8 cellular contexts compared by ENCODE assay signal in the genomic region with DNA sequence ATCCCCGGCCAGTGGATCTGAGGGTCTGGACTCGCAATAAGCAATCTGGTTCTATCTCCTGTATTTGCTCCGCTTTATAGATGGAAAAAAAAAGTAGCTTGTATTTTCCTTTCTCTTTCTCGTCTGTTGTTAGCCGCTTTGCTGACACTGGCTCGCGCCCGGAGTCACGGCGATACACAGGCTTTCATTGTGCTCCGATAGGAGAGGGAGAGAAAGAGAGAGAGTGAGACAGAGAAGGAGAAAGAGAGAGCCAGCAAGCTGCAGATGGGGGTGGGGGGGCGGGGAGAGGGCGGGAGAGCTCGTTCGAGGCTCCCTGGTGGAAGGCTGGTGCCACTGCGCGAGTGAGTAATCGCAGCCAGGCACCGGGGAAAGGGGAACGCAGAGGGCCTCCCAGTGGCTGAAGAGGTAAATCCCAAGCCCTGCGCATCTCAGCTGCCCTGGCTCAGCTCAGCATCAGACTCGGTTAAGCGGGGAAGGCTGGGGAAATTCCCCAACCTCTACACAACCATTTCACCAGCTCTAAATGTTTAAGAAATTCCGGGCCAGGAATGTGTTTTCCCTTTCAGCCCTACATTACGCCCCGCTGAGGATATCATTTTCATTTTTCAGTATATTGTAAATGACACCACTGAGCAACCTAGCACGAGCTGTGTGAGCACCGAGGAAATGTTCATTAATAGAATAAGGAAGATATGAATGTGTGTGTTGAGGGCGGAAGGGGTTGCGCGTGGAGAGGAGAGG. TPM values are rescaled to one million over a fixed set of nuclear protein-coding genes. Genes with fewer than 3 reads are reported as not detected.
A peak's percentile ranks its signal among the peaks of the same experiment; 100 is the strongest.
DNase-seq lines count a peak whose midpoint lies in the region; ATAC-seq lines count a peak whose summit lies in the region.

Gene MAML2, minus strand, starts transcription at position 225 of the 741 bp plus-strand sequence. CDS start 1,300 bp downstream, outside the sequence.

- peaks cover 1% of the 10 kb centered on the region for H3K79me1 ChIP-seq in mesenchymal stem cell (replicated peaks; ENCODE audit: low read length, poor library complexity, severe bottlenecking)

- H3K36me3 Mint-ChIP-seq in CD8-positive, alpha-beta memory T cell, result peaks cover 0 to 23% (median 0%) of the 10 kb centered on the region in 3 donors
- peaks cover 6% of the 10 kb centered on the region for H3K36me3 Mint-ChIP-seq in effector memory CD8-positive, alpha-beta T cell (ENCODE audit: insufficient read depth)

- no peaks in the 10 kb centered on the region for H3K36me3 ChIP-seq in CD8-positive, alpha-beta memory T cell (ENCODE audit: insufficient read depth, low read length)
- H3K36me3 ChIP-seq in mesenchymal stem cell (ENCODE audit: control insufficient read depth in 1 of 2, insufficient read depth in 2 of 2, low read depth in 1 of 2, low read length in 2 of 2), result no peaks in the 10 kb centered on the region

- H3K9ac ChIP-seq in mesenchymal stem cell (ENCODE audit: low read length), result peak within 1 kb of the TSS; percentile 99

- H4K8ac ChIP-seq in mesenchymal stem cell (ENCODE audit: low read length), result peak within 1 kb of the TSS; percentile 75

- H2BK12ac ChIP-seq in mesenchymal stem cell (ENCODE audit: low read length in 2 of 2), result peak within 1 kb of the TSS; percentile 73 to 98

- H3K4me1 Mint-ChIP-seq in CD8-positive, alpha-beta memory T cell, result peaks cover 39 to 44% (median 40%) of the 10 kb centered on the region in 3 donors
- H3K4me1 Mint-ChIP-seq in effector memory CD8-positive, alpha-beta T cell (ENCODE audit: low read depth in 2 of 2), result peaks cover 36 to 45% of the 10 kb centered on the region in 2 donors

- no peak within 1 kb of the TSS for H2AFZ ChIP-seq in mesenchymal stem cell (ENCODE audit: low read depth, low read length)

- peak within 1 kb of the TSS; percentile 99 for H3K4me3 ChIP-seq in CD8-positive, alpha-beta memory T cell (ENCODE audit: low read length)
- H3K4me3 ChIP-seq in mesenchymal stem cell (ENCODE audit: insufficient read depth in 1 of 2, low read depth in 1 of 2, low read length in 2 of 2), result peak within 1 kb of the TSS; percentile 65 to 95

- peak within 1 kb of the TSS; percentile 47 for H2BK5ac ChIP-seq in mesenchymal stem cell (ENCODE audit: low read depth, low read length, poor library complexity, severe bottlenecking)

- H2BK15ac ChIP-seq in mesenchymal stem cell (ENCODE audit: low read depth, poor library complexity, severe bottlenecking), result no peak within 1 kb of the TSS

- H4K91ac ChIP-seq in mesenchymal stem cell (ENCODE audit: low read length), result no peak within 1 kb of the TSS

- no peaks in the 10 kb centered on the region for H3K27me3 Mint-ChIP-seq in CD8-positive, alpha-beta memory T cell
- H3K27me3 Mint-ChIP-seq in effector memory CD8-positive, alpha-beta T cell, result no peaks in the 10 kb centered on the region

- no peaks in the 10 kb centered on the region for H3K27me3 ChIP-seq in CD8-positive, alpha-beta memory T cell (ENCODE audit: insufficient read depth, low read length, poor library complexity, severe bottlenecking)
- no peaks in the 10 kb centered on the region for H3K27me3 ChIP-seq in mesenchymal stem cell (ENCODE audit: control insufficient read depth in 1 of 2, insufficient read depth in 1 of 2, low read length in 2 of 2)

- H3K4me1 ChIP-seq in CD8-positive, alpha-beta memory T cell (ENCODE audit: insufficient read depth, low read length), result peaks cover 37% of the 10 kb centered on the region
- peaks cover 18% of the 10 kb centered on the region for H3K4me1 ChIP-seq in mesenchymal stem cell (ENCODE audit: control insufficient read depth, insufficient read depth, low read depth, low read length)

- H3K4ac ChIP-seq in mesenchymal stem cell (ENCODE audit: low read depth in 1 of 2, low read length in 2 of 2), result peak within 1 kb of the TSS; percentile 6 to 73

- peak within 1 kb of the TSS; percentile 90 to 99 (median 96) for H3K4me3 Mint-ChIP-seq in CD8-positive, alpha-beta memory T cell
- peak within 1 kb of the TSS; percentile 87 to 98 for H3K4me3 Mint-ChIP-seq in effector memory CD8-positive, alpha-beta T cell

- no peaks in the 10 kb centered on the region for H3K9me3 Mint-ChIP-seq in CD8-positive, alpha-beta memory T cell
- no peaks in the 10 kb centered on the region for H3K9me3 Mint-ChIP-seq in effector memory CD8-positive, alpha-beta T cell

- no peak within 1 kb of the TSS for H3K14ac ChIP-seq in mesenchymal stem cell (ENCODE audit: low read length in 2 of 2)

- peak within 1 kb of the TSS; percentile 46 for H3K27ac ChIP-seq in CD8-positive, alpha-beta memory T cell (ENCODE audit: low read depth, low read length)
- peak within 1 kb of the TSS; percentile 96 for H3K27ac ChIP-seq in mesenchymal stem cell (ENCODE audit: low read length, poor library complexity, severe bottlenecking)

- peak; percentile 83 for ATAC-seq in GM19468 (IDR thresholded peaks at IDR 0.05; ENCODE audit: extremely low read depth, unreplicated experiment)
- ATAC-seq in effector memory CD8-positive, alpha-beta T cell (replicated peaks), result peak; percentile 84

- H2BK120ac ChIP-seq in mesenchymal stem cell (ENCODE audit: low read depth, low read length), result peak within 1 kb of the TSS; percentile 79

- H3K27ac Mint-ChIP-seq in CD8-positive, alpha-beta memory T cell, result peak within 1 kb of the TSS; percentile 87 to 94 (median 92)
- H3K27ac Mint-ChIP-seq in effector memory CD8-positive, alpha-beta T cell, result peak within 1 kb of the TSS; percentile 90 to 91

- CTCF ChIA-PET in CD8-positive, alpha-beta memory T cell (lab: Charles Lee), result interaction anchor here (0.7 to 6.7 kb wide), 98 partner anchors 8 to 1253 kb away, joined by 3 to 96 read pairs (median 6); partner anchors contain the start of genes CCDC82, CEP57, ENDOD1 and JRKL

- no peak within 1 kb of the TSS for H3K23ac ChIP-seq in mesenchymal stem cell (ENCODE audit: low read length in 2 of 2)

- H3K4me2 ChIP-seq in mesenchymal stem cell (ENCODE audit: low read length, poor library complexity, severe bottlenecking), result peak within 1 kb of the TSS; percentile 87

- no peaks in the 10 kb centered on the region for H3K9me3 ChIP-seq in CD8-positive, alpha-beta memory T cell (ENCODE audit: low read length)
- H3K9me3 ChIP-seq in mesenchymal stem cell (ENCODE audit: control insufficient read depth, low read length), result peaks cover 2% of the 10 kb centered on the region

- H3K18ac ChIP-seq in mesenchymal stem cell (ENCODE audit: low read depth in 1 of 2, low read length in 2 of 2), result peak within 1 kb of the TSS; percentile 72 to 94

- DNase-seq in CD8-positive, alpha-beta memory T cell, result peak; percentile 82 to 94 (median 85)
- DNase-seq in HS-5 (ENCODE audit: low read depth), result peak; percentile 74
- peak; percentile 86 for DNase-seq in NK-92 treated with Interleukin-12 subunit alpha and Interleukin-12 subunit beta, amount 100 ng/mL, for 24 hours (lab: John Stamatoyannopoulos, UW)
- DNase-seq in activated CD8-positive, alpha-beta memory T cell treated with anti-CD3 and anti-CD28 coated beads for 4 hours (ENCODE audit: low read depth in 2 of 2), result peak; percentile 78 to 91
- DNase-seq in effector memory CD8-positive, alpha-beta T cell, result peak; percentile 80 to 83 (median 83)
- DNase-seq in mesenchymal stem cell, result peak; percentile 96
- peak; percentile 79 for DNase-seq in stimulated activated CD8-positive, alpha-beta memory T cell treated with anti-CD3 and anti-CD28 coated beads, Interleukin-12 subunit alpha, Interleukin-12 subunit beta, amount 100 ng/mL, for 24 hours (ENCODE audit: extremely low read depth)

- POLR2A ChIA-PET in CD8-positive, alpha-beta memory T cell (lab: Charles Lee), result interaction anchor here (0.6 to 2.3 kb wide), 10 partner anchors 46 to 289 kb away, joined by 3 to 10 read pairs (median 4); partner anchors contain the start of genes CCDC82 and JRKL

- 14% methylated on average over 30 of the region's 31 CpGs for WGBS in mesenchymal stem cell

- peak within 1 kb of the TSS; percentile 39 for H2AK5ac ChIP-seq in mesenchymal stem cell (ENCODE audit: low read length, severe bottlenecking)

RNA-seq across cellular contexts. Expression of gene MAML2, which starts in this region (rescaled TPM):
- total RNA-seq in CD8-positive, alpha-beta memory T cell, result 10 to 100 TPM; 15.6 to 15.9 TPM
- polyA plus RNA-seq in CD8-positive, alpha-beta memory T cell, result 11.1 TPM
- 33.4 TPM for polyA plus RNA-seq in mesenchymal stem cell (2013, experiment 1 of 2)
- 31.6 TPM for polyA plus RNA-seq in mesenchymal stem cell (2013, experiment 2 of 2)

Comparison
In these comparisons a context has a peak if more than half of its experiments do, and no peak if none do; other contexts are left out.
1. Peak in every context shown above with its lines: DNase-seq, ATAC-seq, H3K4me3 ChIP-seq and H3K27ac ChIP-seq.